22 cellular contexts compared by ENCODE assay signal in the genomic region with DNA sequence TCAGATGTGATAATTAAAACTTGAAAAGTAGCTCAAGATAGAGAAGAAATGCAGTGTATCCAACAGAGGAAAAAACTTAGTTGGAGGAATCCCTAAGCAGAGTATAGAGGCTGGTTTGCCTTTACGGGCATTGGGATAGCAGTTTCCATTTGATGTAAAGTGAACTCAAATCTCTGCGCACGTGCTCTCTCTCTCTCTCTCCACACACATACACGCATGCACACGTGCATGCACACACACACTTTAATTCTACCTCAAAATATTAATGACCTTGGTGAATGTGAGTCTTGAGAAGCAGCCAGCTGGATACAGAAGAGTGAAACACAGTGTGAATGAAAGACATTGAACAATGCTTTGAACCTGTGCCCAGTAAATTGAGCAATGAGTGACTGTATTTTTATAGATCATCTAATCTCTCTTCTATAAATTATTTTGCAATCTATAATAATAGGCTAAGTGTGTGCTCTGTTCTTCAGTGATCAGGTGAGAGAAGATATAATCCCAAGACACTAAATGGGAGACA.
"Had no signal": no experiment of that assay in that cellular context is flagged by ENCODE, and none has a peak within 500 bp of the region (broad histone marks: within the 10 kb centered on the region; RNA-seq: fewer than 3 reads in every experiment).

No MANE protein-coding gene starts in this region.

- H3K9ac ChIP-seq: neural progenitor cell had no signal

- H3K4me2 ChIP-seq: neural progenitor cell had no signal

- FAIRE-seq: endometrium, islet of Langerhans had no signal

- H3K27me3 Mint-ChIP-seq: activated CD4-positive, alpha-beta memory T cell treated with anti-CD3 and anti-CD28 coated beads, Interleukin-2, amount 10 ng/mL, durations not matched to agents 7 days and 5 days; activated CD4-positive, alpha-beta T cell treated with anti-CD3 and anti-CD28 coated beads for 36 hours; naive B cell; T-helper 17 cell had no signal

- H3K4me1 ChIP-seq: esophagus muscularis mucosa, gastroesophageal sphincter, heart right ventricle, lower lobe of right lung, neural progenitor cell, upper lobe of right lung had no signal

- H3K27ac ChIP-seq: esophagus muscularis mucosa, gastroesophageal sphincter, heart right ventricle, lower lobe of right lung, neural progenitor cell, sigmoid colon, thoracic aorta, upper lobe of right lung had no signal

- H3K36me3 Mint-ChIP-seq: naive B cell, neural progenitor cell had no signal

- H3K4me3 ChIP-seq: esophagus muscularis mucosa, gastroesophageal sphincter, heart right ventricle, lower lobe of right lung, neural progenitor cell, sigmoid colon, thoracic aorta, upper lobe of right lung had no signal

- H3K9me3 ChIP-seq: esophagus muscularis mucosa, gastroesophageal sphincter, heart right ventricle, lower lobe of right lung, sigmoid colon, thoracic aorta, upper lobe of right lung had no signal

- H2AFZ ChIP-seq: neural progenitor cell had no signal

- H3K36me3 ChIP-seq: esophagus muscularis mucosa, gastroesophageal sphincter, heart right ventricle, lower lobe of right lung, neural progenitor cell, sigmoid colon, thoracic aorta, upper lobe of right lung had no signal

- H3K27me3 ChIP-seq: esophagus muscularis mucosa, gastroesophageal sphincter, heart right ventricle, neural progenitor cell, sigmoid colon, upper lobe of right lung had no signal

- H3K27ac Mint-ChIP-seq: activated CD4-positive, alpha-beta memory T cell treated with anti-CD3 and anti-CD28 coated beads, Interleukin-2, amount 10 ng/mL, durations not matched to agents 7 days and 5 days; activated CD4-positive, alpha-beta T cell treated with anti-CD3 and anti-CD28 coated beads for 36 hours; naive B cell; neural progenitor cell; T-helper 17 cell had no signal

- ATAC-seq: activated CD4-positive, alpha-beta T cell treated with anti-CD3 and anti-CD28 coated beads for 36 hours; activated T-cell treated with anti-CD3 and anti-CD28 coated beads, Interleukin-2, amount 50 U/mL, for 4 hours; gastroesophageal sphincter; heart right ventricle; left colon; lower lobe of right lung; T-helper 17 cell; upper lobe of right lung had no signal

- H3K4me3 Mint-ChIP-seq: activated CD4-positive, alpha-beta memory T cell treated with anti-CD3 and anti-CD28 coated beads, Interleukin-2, amount 10 ng/mL, durations not matched to agents 7 days and 5 days; activated CD4-positive, alpha-beta T cell treated with anti-CD3 and anti-CD28 coated beads for 36 hours; activated T-cell treated with anti-CD3 and anti-CD28 coated beads, Interleukin-2, amount 50 U/mL, for 4 hours; naive B cell; neural progenitor cell; T-helper 17 cell had no signal

- DNase-seq: activated CD4-positive, alpha-beta memory T cell treated with anti-CD3 and anti-CD28 coated beads, Interleukin-2, amount 10 ng/mL, durations not matched to agents 7 days and 5 days; activated CD4-positive, alpha-beta T cell treated with anti-CD3 and anti-CD28 coated beads for 36 hours; activated effector memory CD4-positive, alpha-beta T cell treated with Interleukin-2 at 50 U/mL for 16 hours; activated naive CD4-positive, alpha-beta T cell treated with anti-CD3 and anti-CD28 coated beads, Interleukin-2, amount 50 U/mL, for 16 hours; activated T-cell treated with anti-CD3 and anti-CD28 coated beads, Interleukin-2, amount 50 U/mL, for 4 hours; amniotic stem cell; heart right ventricle; left colon; lower lobe of right lung; midbrain; naive B cell; sigmoid colon; stimulated activated CD4-positive, alpha-beta T cell treated with anti-CD3 and anti-CD28 coated beads, Interleukin-12 subunit alpha, Interleukin-12 subunit beta, amount 100 ng/mL, for 4 hours; stimulated activated CD4-positive, alpha-beta T cell treated with anti-CD3 and anti-CD28 coated beads, Interleukin-2, amount 100 ng/mL, for 24 hours; T-helper 17 cell; upper lobe of right lung had no signal

- H3K9me3 Mint-ChIP-seq: activated T-cell treated with anti-CD3 and anti-CD28 coated beads, Interleukin-2, amount 50 U/mL, for 4 hours; neural progenitor cell had no signal

- H3K4me1 Mint-ChIP-seq: activated CD4-positive, alpha-beta memory T cell treated with anti-CD3 and anti-CD28 coated beads, Interleukin-2, amount 10 ng/mL, durations not matched to agents 7 days and 5 days; activated CD4-positive, alpha-beta T cell treated with anti-CD3 and anti-CD28 coated beads for 36 hours; naive B cell; T-helper 17 cell had no signal
